In the genomic region with DNA sequence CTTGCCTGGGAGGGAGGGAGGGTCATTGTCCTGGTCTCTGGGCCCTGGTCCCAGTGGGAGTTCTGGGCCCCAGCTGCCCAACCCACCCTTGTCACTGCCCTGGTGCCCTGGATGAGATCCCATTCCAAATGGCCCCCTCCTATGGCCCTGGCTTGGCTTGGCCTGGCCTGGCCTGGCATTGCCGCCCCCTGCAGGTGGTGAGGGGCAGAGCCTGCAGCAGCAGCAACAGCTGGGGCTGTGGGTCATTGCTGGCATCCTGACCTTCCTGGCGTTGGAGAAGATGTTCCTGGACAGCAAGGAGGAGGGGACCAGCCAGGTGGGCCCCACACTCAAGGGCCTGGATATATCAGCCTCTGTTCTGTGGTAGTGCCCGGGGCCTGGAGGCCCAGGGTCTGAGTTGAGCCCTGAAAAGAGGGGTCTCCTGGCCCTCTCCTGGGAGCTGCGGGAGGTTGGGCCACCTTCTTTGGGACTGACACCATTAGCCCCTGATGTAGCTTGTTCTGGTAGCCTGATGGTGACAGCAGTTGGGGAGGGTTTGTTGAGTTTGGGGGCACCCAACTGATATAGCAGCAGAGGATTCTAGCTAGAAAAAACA, we compare ENCODE assay signal across 1 cellular context.
TF ChIP-seq lines count a peak whose summit lies in the region.

No MANE protein-coding gene starts in this region.

TF ChIP-seq in HepG2, 621 proteins besides CTCF, POLR2A, EP300 and RAD21 (continues in another document):
- TF ChIP-seq ZMYM3 (CRISPR knock-in tag; IDR thresholded peaks at IDR 0.05) (no peak), SSRP1 (CRISPR knock-in tag; IDR thresholded peaks at IDR 0.05) (no peak), KAT8 (CRISPR knock-in tag; IDR thresholded peaks at IDR 0.05) (no peak), KAT7 (CRISPR knock-in tag; IDR thresholded peaks at IDR 0.05; ENCODE audit: borderline replicate concordance) (no peak), ZNF432 (CRISPR knock-in tag; IDR thresholded peaks at IDR 0.05; ENCODE audit: borderline replicate concordance) (no peak), TGIF2 (CRISPR knock-in tag; IDR thresholded peaks at IDR 0.05) (no peak), SATB2 (CRISPR knock-in tag; IDR thresholded peaks at IDR 0.05) (no peak), NR2F1 (CRISPR knock-in tag; IDR thresholded peaks at IDR 0.05) (no peak), GZF1 (CRISPR knock-in tag; IDR thresholded peaks at IDR 0.05) (no peak), HDAC1 (CRISPR knock-in tag; IDR thresholded peaks at IDR 0.05) (no peak), ZNF335 (CRISPR knock-in tag; IDR thresholded peaks at IDR 0.05) (no peak), SIX1 (CRISPR knock-in tag; IDR thresholded peaks at IDR 0.05; ENCODE audit: borderline replicate concordance) (no peak), AGO1 (IDR thresholded peaks at IDR 0.05; ENCODE audit: low read depth, low read length, poor library complexity, severe bottlenecking) (peak; percentile 47), ZNF317 (CRISPR knock-in tag; IDR thresholded peaks at IDR 0.05) (no peak), YY1 (IDR thresholded peaks at IDR 0.05; ENCODE audit: insufficient read depth, insufficient replicate concordance, low read depth, low read length) (peak; percentile 26), HNRNPL (IDR thresholded peaks at IDR 0.05; ENCODE audit: low read depth, low read length) (0 out of 2 replicates have a peak, but pooled peaks have one; percentile 81), TARDBP (CRISPR knock-in tag; IDR thresholded peaks at IDR 0.05) (no peak), ZNF839 (CRISPR knock-in tag; IDR thresholded peaks at IDR 0.05; ENCODE audit: borderline replicate concordance) (no peak), GLI4 (CRISPR knock-in tag; IDR thresholded peaks at IDR 0.05; ENCODE audit: borderline replicate concordance) (no peak), HCFC1 (IDR thresholded peaks at IDR 0.05; ENCODE audit: low read depth, low read length) (no peak), SIN3A (IDR thresholded peaks at IDR 0.05; ENCODE audit: borderline replicate concordance, low read depth, low read length) (no peak), ZNF251 (CRISPR knock-in tag; IDR thresholded peaks at IDR 0.05) (no peak), CENPT (CRISPR knock-in tag; IDR thresholded peaks at IDR 0.05; ENCODE audit: low read depth) (no peak), FOXA1 (IDR thresholded peaks at IDR 0.05) (no peak), FOXA1 (CRISPR knock-in tag; IDR thresholded peaks at IDR 0.05) (no peak), RBAK (CRISPR knock-in tag; IDR thresholded peaks at IDR 0.05) (no peak), ZFAT (CRISPR knock-in tag; conservative IDR thresholded peaks at IDR 0.05) (no peak)
- TF ChIP-seq, protein P1, sequence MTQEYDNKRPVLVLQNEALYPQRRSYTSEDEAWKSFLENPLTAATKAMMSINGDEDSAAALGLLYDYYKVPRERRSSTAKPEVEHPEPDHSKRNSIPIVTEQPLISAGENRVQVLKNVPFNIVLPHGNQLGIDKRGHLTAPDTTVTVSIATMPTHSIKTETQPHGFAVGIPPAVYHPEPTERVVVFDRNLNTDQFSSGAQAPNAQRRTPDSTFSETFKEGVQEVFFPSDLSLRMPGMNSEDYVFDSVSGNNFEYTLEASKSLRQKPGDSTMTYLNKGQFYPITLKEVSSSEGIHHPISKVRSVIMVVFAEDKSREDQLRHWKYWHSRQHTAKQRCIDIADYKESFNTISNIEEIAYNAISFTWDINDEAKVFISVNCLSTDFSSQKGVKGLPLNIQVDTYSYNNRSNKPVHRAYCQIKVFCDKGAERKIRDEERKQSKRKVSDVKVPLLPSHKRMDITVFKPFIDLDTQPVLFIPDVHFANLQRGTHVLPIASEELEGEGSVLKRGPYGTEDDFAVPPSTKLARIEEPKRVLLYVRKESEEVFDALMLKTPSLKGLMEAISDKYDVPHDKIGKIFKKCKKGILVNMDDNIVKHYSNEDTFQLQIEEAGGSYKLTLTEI (CRISPR knock-in tag; conservative IDR thresholded peaks at IDR 0.05): no peak
- TF ChIP-seq, protein P2, sequence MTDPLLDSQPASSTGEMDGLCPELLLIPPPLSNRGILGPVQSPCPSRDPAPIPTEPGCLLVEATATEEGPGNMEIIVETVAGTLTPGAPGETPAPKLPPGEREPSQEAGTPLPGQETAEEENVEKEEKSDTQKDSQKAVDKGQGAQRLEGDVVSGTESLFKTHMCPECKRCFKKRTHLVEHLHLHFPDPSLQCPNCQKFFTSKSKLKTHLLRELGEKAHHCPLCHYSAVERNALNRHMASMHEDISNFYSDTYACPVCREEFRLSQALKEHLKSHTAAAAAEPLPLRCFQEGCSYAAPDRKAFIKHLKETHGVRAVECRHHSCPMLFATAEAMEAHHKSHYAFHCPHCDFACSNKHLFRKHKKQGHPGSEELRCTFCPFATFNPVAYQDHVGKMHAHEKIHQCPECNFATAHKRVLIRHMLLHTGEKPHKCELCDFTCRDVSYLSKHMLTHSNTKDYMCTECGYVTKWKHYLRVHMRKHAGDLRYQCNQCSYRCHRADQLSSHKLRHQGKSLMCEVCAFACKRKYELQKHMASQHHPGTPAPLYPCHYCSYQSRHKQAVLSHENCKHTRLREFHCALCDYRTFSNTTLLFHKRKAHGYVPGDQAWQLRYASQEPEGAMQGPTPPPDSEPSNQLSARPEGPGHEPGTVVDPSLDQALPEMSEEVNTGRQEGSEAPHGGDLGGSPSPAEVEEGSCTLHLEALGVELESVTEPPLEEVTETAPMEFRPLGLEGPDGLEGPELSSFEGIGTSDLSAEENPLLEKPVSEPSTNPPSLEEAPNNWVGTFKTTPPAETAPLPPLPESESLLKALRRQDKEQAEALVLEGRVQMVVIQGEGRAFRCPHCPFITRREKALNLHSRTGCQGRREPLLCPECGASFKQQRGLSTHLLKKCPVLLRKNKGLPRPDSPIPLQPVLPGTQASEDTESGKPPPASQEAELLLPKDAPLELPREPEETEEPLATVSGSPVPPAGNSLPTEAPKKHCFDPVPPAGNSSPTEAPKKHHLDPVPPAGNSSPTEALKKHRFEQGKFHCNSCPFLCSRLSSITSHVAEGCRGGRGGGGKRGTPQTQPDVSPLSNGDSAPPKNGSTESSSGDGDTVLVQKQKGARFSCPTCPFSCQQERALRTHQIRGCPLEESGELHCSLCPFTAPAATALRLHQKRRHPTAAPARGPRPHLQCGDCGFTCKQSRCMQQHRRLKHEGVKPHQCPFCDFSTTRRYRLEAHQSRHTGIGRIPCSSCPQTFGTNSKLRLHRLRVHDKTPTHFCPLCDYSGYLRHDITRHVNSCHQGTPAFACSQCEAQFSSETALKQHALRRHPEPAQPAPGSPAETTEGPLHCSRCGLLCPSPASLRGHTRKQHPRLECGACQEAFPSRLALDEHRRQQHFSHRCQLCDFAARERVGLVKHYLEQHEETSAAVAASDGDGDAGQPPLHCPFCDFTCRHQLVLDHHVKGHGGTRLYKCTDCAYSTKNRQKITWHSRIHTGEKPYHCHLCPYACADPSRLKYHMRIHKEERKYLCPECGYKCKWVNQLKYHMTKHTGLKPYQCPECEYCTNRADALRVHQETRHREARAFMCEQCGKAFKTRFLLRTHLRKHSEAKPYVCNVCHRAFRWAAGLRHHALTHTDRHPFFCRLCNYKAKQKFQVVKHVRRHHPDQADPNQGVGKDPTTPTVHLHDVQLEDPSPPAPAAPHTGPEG (CRISPR knock-in tag; IDR thresholded peaks at IDR 0.05): no peak
- TF ChIP-seq, protein P3, sequence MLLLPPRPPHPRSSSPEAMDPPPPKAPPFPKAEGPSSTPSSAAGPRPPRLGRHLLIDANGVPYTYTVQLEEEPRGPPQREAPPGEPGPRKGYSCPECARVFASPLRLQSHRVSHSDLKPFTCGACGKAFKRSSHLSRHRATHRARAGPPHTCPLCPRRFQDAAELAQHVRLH (CRISPR knock-in tag; IDR thresholded peaks at IDR 0.05; ENCODE audit: borderline replicate concordance, low read depth): 0 out of 2 replicates have a peak, but pooled peaks have one; percentile 39
- TF ChIP-seq, protein P4, sequence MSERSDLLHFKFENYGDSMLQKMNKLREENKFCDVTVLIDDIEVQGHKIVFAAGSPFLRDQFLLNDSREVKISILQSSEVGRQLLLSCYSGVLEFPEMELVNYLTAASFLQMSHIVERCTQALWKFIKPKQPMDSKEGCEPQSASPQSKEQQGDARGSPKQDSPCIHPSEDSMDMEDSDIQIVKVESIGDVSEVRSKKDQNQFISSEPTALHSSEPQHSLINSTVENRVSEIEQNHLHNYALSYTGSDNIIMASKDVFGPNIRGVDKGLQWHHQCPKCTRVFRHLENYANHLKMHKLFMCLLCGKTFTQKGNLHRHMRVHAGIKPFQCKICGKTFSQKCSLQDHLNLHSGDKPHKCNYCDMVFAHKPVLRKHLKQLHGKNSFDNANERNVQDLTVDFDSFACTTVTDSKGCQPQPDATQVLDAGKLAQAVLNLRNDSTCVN (CRISPR knock-in tag; IDR thresholded peaks at IDR 0.05; ENCODE audit: borderline replicate concordance): no peak
- TF ChIP-seq, protein P5, sequence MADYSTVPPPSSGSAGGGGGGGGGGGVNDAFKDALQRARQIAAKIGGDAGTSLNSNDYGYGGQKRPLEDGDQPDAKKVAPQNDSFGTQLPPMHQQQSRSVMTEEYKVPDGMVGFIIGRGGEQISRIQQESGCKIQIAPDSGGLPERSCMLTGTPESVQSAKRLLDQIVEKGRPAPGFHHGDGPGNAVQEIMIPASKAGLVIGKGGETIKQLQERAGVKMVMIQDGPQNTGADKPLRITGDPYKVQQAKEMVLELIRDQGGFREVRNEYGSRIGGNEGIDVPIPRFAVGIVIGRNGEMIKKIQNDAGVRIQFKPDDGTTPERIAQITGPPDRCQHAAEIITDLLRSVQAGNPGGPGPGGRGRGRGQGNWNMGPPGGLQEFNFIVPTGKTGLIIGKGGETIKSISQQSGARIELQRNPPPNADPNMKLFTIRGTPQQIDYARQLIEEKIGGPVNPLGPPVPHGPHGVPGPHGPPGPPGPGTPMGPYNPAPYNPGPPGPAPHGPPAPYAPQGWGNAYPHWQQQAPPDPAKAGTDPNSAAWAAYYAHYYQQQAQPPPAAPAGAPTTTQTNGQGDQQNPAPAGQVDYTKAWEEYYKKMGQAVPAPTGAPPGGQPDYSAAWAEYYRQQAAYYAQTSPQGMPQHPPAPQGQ (CRISPR knock-in tag; IDR thresholded peaks at IDR 0.05; ENCODE audit: borderline replicate concordance): no peak
- TF ChIP-seq, protein P6, sequence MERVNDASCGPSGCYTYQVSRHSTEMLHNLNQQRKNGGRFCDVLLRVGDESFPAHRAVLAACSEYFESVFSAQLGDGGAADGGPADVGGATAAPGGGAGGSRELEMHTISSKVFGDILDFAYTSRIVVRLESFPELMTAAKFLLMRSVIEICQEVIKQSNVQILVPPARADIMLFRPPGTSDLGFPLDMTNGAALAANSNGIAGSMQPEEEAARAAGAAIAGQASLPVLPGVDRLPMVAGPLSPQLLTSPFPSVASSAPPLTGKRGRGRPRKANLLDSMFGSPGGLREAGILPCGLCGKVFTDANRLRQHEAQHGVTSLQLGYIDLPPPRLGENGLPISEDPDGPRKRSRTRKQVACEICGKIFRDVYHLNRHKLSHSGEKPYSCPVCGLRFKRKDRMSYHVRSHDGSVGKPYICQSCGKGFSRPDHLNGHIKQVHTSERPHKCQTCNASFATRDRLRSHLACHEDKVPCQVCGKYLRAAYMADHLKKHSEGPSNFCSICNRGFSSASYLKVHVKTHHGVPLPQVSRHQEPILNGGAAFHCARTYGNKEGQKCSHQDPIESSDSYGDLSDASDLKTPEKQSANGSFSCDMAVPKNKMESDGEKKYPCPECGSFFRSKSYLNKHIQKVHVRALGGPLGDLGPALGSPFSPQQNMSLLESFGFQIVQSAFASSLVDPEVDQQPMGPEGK (CRISPR knock-in tag; IDR thresholded peaks at IDR 0.05): peak; percentile 37; the same call in 1 of the 2 replicates
- TF ChIP-seq, protein P7, sequence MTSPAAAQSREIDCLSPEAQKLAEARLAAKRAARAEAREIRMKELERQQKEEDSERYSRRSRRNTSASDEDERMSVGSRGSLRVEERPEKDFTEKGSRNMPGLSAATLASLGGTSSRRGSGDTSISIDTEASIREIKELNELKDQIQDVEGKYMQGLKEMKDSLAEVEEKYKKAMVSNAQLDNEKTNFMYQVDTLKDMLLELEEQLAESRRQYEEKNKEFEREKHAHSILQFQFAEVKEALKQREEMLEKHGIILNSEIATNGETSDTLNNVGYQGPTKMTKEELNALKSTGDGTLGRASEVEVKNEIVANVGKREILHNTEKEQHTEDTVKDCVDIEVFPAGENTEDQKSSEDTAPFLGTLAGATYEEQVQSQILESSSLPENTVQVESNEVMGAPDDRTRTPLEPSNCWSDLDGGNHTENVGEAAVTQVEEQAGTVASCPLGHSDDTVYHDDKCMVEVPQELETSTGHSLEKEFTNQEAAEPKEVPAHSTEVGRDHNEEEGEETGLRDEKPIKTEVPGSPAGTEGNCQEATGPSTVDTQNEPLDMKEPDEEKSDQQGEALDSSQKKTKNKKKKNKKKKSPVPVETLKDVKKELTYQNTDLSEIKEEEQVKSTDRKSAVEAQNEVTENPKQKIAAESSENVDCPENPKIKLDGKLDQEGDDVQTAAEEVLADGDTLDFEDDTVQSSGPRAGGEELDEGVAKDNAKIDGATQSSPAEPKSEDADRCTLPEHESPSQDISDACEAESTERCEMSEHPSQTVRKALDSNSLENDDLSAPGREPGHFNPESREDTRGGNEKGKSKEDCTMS (CRISPR knock-in tag; conservative IDR thresholded peaks at IDR 0.05): no peak
- TF ChIP-seq, protein P8, sequence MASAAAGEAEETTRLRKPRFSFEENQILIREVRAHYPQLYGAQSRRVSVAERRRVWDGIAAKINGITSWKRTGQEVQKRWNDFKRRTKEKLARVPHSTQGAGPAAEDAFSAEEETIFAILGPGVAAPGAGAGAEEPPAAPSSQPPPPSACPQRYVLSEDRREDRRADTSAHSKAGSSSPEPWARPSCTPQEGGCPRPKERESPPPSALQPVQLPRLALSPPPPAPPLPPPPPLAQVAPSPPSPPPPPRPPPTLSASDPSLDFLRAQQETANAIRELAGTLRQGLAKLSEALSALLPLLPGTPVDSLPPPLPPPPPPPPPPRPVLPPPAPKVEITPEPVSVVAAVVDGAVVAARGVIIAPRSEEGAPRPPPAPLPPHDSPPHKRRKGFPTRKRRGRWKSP (CRISPR knock-in tag; IDR thresholded peaks at IDR 0.05): no peak
- TF ChIP-seq, protein P9, sequence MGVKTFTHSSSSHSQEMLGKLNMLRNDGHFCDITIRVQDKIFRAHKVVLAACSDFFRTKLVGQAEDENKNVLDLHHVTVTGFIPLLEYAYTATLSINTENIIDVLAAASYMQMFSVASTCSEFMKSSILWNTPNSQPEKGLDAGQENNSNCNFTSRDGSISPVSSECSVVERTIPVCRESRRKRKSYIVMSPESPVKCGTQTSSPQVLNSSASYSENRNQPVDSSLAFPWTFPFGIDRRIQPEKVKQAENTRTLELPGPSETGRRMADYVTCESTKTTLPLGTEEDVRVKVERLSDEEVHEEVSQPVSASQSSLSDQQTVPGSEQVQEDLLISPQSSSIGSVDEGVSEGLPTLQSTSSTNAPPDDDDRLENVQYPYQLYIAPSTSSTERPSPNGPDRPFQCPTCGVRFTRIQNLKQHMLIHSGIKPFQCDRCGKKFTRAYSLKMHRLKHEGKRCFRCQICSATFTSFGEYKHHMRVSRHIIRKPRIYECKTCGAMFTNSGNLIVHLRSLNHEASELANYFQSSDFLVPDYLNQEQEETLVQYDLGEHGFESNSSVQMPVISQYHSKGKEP (CRISPR knock-in tag; IDR thresholded peaks at IDR 0.05): no peak
